Comparison of ENCODE assay signal across 9 cellular contexts in genomic region chrX:153966841-153967535, GRCh38. TPM values are rescaled to one million over a fixed set of nuclear protein-coding genes. Genes with fewer than 3 reads are reported as not detected.
DNase-seq lines count a peak whose midpoint lies in the region; TF ChIP-seq lines count a peak whose summit lies in the region.
"Had no signal": no experiment of that assay in that cellular context is flagged by ENCODE, and none has a peak within 500 bp of the region (broad histone marks: within the 10 kb centered on the region; RNA-seq: fewer than 3 reads in every experiment).

No MANE protein-coding gene starts in this region.

- H4K20me1 ChIP-seq in PC-9 (ENCODE audit: insufficient read depth), result peaks cover 56% of the 10 kb centered on the region

- no peaks in the 10 kb centered on the region for H3K27me3 ChIP-seq in duodenal mucosa (ENCODE audit: control insufficient read depth in 1 of 2, insufficient read depth in 2 of 2, low read length in 2 of 2)
- H3K27me3 ChIP-seq in rectal smooth muscle tissue (ENCODE audit: control insufficient read depth, insufficient read depth, low read length), result no peaks in the 10 kb centered on the region
- no peaks in the 10 kb centered on the region for H3K27me3 ChIP-seq in PC-9 (ENCODE audit: insufficient read depth, low read depth)

- H3K36me3 ChIP-seq in duodenal mucosa (ENCODE audit: control insufficient read depth in 1 of 2, insufficient read depth in 2 of 2, low read length in 2 of 2) (peaks cover 16 to 18% of the 10 kb centered on the region in 2 donors), rectal smooth muscle tissue (ENCODE audit: control insufficient read depth, insufficient read depth, low read length) (peaks cover 6% of the 10 kb centered on the region), PC-9 (ENCODE audit: low read depth) (no peaks in the 10 kb centered on the region)

- no peak for TF ChIP-seq CTCF in PC-9 (conservative IDR thresholded peaks at IDR 0.05)

- POLR2A ChIA-PET in PC-9 (lab: Charles Lee; ENCODE audit: unreplicated experiment), result no interaction called here

- H3K9ac ChIP-seq in duodenal mucosa (ENCODE audit: low read depth in 1 of 2, low read length in 2 of 2) (peak overlapping the region; percentile 10 to 32), rectal smooth muscle tissue (ENCODE audit: low read length) (no peak overlapping the region)

- peak overlapping the region; percentile 21 to 45 for H3K4me3 ChIP-seq in duodenal mucosa (ENCODE audit: low read depth in 1 of 2, low read length in 2 of 2)
- peak overlapping the region; percentile 5 for H3K4me3 ChIP-seq in rectal smooth muscle tissue (ENCODE audit: low read length)
- no peak overlapping the region for H3K4me3 ChIP-seq in PC-9

- CTCF ChIA-PET in PC-9 (lab: Charles Lee), result interaction anchor here (0.6 kb wide), 2 partner anchors 56 to 81 kb away, joined by 6 to 9 read pairs; no protein-coding TSS in a partner anchor

- no peaks in the 10 kb centered on the region for H3K9me3 ChIP-seq in duodenal mucosa (ENCODE audit: control insufficient read depth in 1 of 2, low read length in 2 of 2)
- no peaks in the 10 kb centered on the region for H3K9me3 ChIP-seq in PC-9 (ENCODE audit: insufficient read depth, low read depth)

- H3K4me1 ChIP-seq in duodenal mucosa (ENCODE audit: control insufficient read depth in 1 of 2, insufficient read depth in 2 of 2, low read length in 2 of 2) (peaks cover 24 to 34% of the 10 kb centered on the region in 2 donors), rectal smooth muscle tissue (ENCODE audit: control insufficient read depth, insufficient read depth, low read length) (peaks cover 15% of the 10 kb centered on the region), PC-9 (replicated peaks; ENCODE audit: insufficient read depth) (no peaks in the 10 kb centered on the region; the same call in 1 of the 2 replicates)

- DNase-seq in ELR (ENCODE audit: low read depth) (peak; percentile 25), RPMI8226 (peak; percentile 58), PC-9 (no peak), T1000 (lab: John Stamatoyannopoulos, UW) (no peak), NCI-H146 treated with DMSO at 0.1 percent for 48 hours (lab: John Stamatoyannopoulos, UW; ENCODE audit: unreplicated experiment) (no peak)
- DNase-seq in effector CD4-positive, alpha-beta T cell, result no peak
- DNase-seq: erythroblast had no signal

- BruUV-seq in PC-9 (replicated peaks; lab: Mats Ljungman, UMichigan), result no TSS peak

- peaks cover 64% of the 10 kb centered on the region for H3K79me2 ChIP-seq in PC-9 (ENCODE audit: low read depth)

- H3K9me2 ChIP-seq in PC-9 (ENCODE audit: insufficient read depth), result no peaks in the 10 kb centered on the region

- H2AFZ ChIP-seq in PC-9, result no peak overlapping the region

- H3K27ac ChIP-seq in duodenal mucosa (ENCODE audit: low read depth, low read length) (peak overlapping the region; percentile 25), rectal smooth muscle tissue (ENCODE audit: low read depth, low read length) (peak overlapping the region; percentile 2), PC-9 (no peak overlapping the region)

- intact Hi-C loops in PC-9 (cut with micrococcal nuclease; ENCODE audit: unreplicated experiment), result no loop called here

- H3F3A ChIP-seq in PC-9 (ENCODE audit: insufficient read depth, low read depth), result no peaks in the 10 kb centered on the region

- H3K4me2 ChIP-seq in PC-9, result no peak overlapping the region

RNA-seq across cellular contexts. Expression of gene HCFC1, which starts 4.6 kb away (rescaled TPM):
- 67.1 and 79.9 TPM in 2 replicates for total RNA-seq in PC-9 (2021)

RNA-seq across cellular contexts. Expression of gene TMEM187, which starts 5.6 kb away (rescaled TPM):
- total RNA-seq in PC-9 (2021), result 20.1 and 30.8 TPM in 2 replicates

RNA-seq across cellular contexts. Expression of gene RENBP, which starts 22.5 kb away (rescaled TPM):
- total RNA-seq in PC-9 (2021), result 6.8 and 6.9 TPM in 2 replicates

RNA-seq across cellular contexts. Expression of gene NAA10, which starts 32.2 kb away (rescaled TPM):
- 181 and 189 TPM in 2 replicates for total RNA-seq in PC-9 (2021)

RNA-seq across cellular contexts. Expression of gene ARHGAP4, which starts 40.9 kb away (rescaled TPM):
- 47.0 and 86.0 TPM in 2 replicates for total RNA-seq in PC-9 (2021)

Comparison
In these comparisons a context has a peak if more than half of its experiments do, and no peak if none do; other contexts are left out.
1. DNase-seq: peak in ELR (single experiment) and RPMI8226 (single experiment); none in PC-9 (0 of 2), T1000 (single experiment), effector CD4-positive, alpha-beta T cell (single experiment) and NCI-H146 treated with DMSO at 0.1 percent for 48 hours (single experiment).